Comparison of ENCODE assay signal across 1 cellular context in genomic region chr6:85405175-85405852, GRCh38.
TF ChIP-seq lines count a peak whose summit lies in the region.

No MANE protein-coding gene starts in this region.

TF ChIP-seq in HepG2, 621 proteins besides CTCF, POLR2A, EP300 and RAD21 (continued from another document and continues in another):
- TF ChIP-seq ZNF281 (CRISPR knock-in tag; IDR thresholded peaks at IDR 0.05; ENCODE audit: borderline replicate concordance) (peak; percentile 35; the same call in 1 of the 2 replicates), TARDBP (CRISPR knock-in tag; IDR thresholded peaks at IDR 0.05) (no peak), LBX2 (CRISPR knock-in tag; IDR thresholded peaks at IDR 0.05; ENCODE audit: borderline replicate concordance) (no peak), HNF4G (IDR thresholded peaks at IDR 0.05; ENCODE audit: borderline replicate concordance, low read depth, low read length) (peak; percentile 92), HNF4G (CRISPR knock-in tag; IDR thresholded peaks at IDR 0.05; ENCODE audit: borderline replicate concordance, low read depth) (peak; percentile 50; the same call in 1 of the 2 replicates), XBP1 (CRISPR knock-in tag; IDR thresholded peaks at IDR 0.05) (no peak), ZBTB8A (CRISPR knock-in tag; IDR thresholded peaks at IDR 0.05; ENCODE audit: borderline replicate concordance, low read depth) (no peak), ZBTB7A (CRISPR knock-in tag; IDR thresholded peaks at IDR 0.05) (no peak; the same call in 1 of the 2 replicates), MXD4 (CRISPR knock-in tag; IDR thresholded peaks at IDR 0.05) (no peak), ZNF75D (CRISPR knock-in tag; IDR thresholded peaks at IDR 0.05; ENCODE audit: borderline replicate concordance) (no peak), ZSCAN31 (CRISPR knock-in tag; IDR thresholded peaks at IDR 0.05; ENCODE audit: low read depth) (no peak), HNRNPK (IDR thresholded peaks at IDR 0.05; ENCODE audit: low read depth, low read length, poor library complexity, severe bottlenecking) (no peak), NR2C2 (CRISPR knock-in tag; IDR thresholded peaks at IDR 0.05; ENCODE audit: borderline replicate concordance) (no peak), SMAD1 (CRISPR knock-in tag; IDR thresholded peaks at IDR 0.05; ENCODE audit: borderline replicate concordance, low read depth) (no peak), ZNF740 (CRISPR knock-in tag; IDR thresholded peaks at IDR 0.05) (no peak), ZNF513 (CRISPR knock-in tag; conservative IDR thresholded peaks at IDR 0.05) (no peak), KDM4B (CRISPR knock-in tag; IDR thresholded peaks at IDR 0.05) (no peak), MTF1 (CRISPR knock-in tag; IDR thresholded peaks at IDR 0.05) (no peak), HMGA1 (CRISPR knock-in tag; conservative IDR thresholded peaks at IDR 0.05) (no peak), KAT7 (CRISPR knock-in tag; IDR thresholded peaks at IDR 0.05; ENCODE audit: borderline replicate concordance) (no peak), ZNF704 (CRISPR knock-in tag; IDR thresholded peaks at IDR 0.05; ENCODE audit: borderline replicate concordance) (no peak), SP4 (CRISPR knock-in tag; IDR thresholded peaks at IDR 0.05) (no peak; the same call in 1 of the 2 replicates), PCBP1 (IDR thresholded peaks at IDR 0.05; ENCODE audit: borderline replicate concordance, low read depth, low read length) (no peak), ZNF503 (CRISPR knock-in tag; IDR thresholded peaks at IDR 0.05) (peak; percentile 72), ZBTB4 (CRISPR knock-in tag; IDR thresholded peaks at IDR 0.05; ENCODE audit: borderline replicate concordance) (no peak), HINFP (CRISPR knock-in tag; IDR thresholded peaks at IDR 0.05; ENCODE audit: low read depth) (no peak), SYNCRIP (IDR thresholded peaks at IDR 0.05; ENCODE audit: insufficient read depth, low read depth, low read length) (no peak), ZNF687 (CRISPR knock-in tag; IDR thresholded peaks at IDR 0.05) (peak; percentile 48), CAMTA2 (CRISPR knock-in tag; IDR thresholded peaks at IDR 0.05; ENCODE audit: borderline replicate concordance) (no peak), ARNTL (CRISPR knock-in tag; IDR thresholded peaks at IDR 0.05) (peak; percentile 43; the same call in 1 of the 2 replicates), ASH2L (IDR thresholded peaks at IDR 0.05; ENCODE audit: insufficient read length, low read depth, low read length) (peak; percentile 80), RBM22 (optimal IDR thresholded peaks at IDR 0.05; ENCODE audit: low read length) (no peak), PHF20 (CRISPR knock-in tag; IDR thresholded peaks at IDR 0.05) (no peak)
